In the genomic region with DNA sequence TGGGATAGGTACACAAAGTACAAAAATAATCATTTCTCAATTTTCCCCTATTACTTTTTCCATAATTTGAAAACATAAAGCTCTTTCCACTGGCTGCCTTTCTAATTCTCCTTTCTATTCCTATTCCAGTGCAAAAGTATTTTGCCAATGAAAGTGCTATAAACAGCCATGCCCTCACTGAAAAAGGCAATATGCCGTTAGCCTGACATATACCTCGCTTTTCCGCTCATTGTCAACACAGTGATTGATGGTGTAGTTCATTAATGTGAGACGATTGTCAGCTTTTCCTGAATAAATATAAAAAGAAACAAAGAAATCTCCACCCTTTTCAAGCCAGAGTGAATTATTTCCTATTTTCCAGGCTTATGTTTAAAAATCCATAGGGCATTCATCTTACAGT, we compare ENCODE assay signal across 21 cellular contexts.
"Had no signal": no experiment of that assay in that cellular context is flagged by ENCODE, and none has a peak within 500 bp of the region (broad histone marks: within the 10 kb centered on the region; RNA-seq: fewer than 3 reads in every experiment).

No MANE protein-coding gene starts in this region.

- H3K9me3 Mint-ChIP-seq: activated B cell treated with CpG ODN at 0.5 μM for 24 hours; dendritic cell treated with granulocyte-macrophage colony-stimulating factor and Interleukin-4, amounts not matched to agents 40 ng/mL and 50 ng/mL, for 4 days; endodermal cell; naive thymus-derived CD8-positive, alpha-beta T cell had no signal

- ATAC-seq: activated CD8-positive, alpha-beta T cell treated with anti-CD3 and anti-CD28 coated beads, Interleukin-2, amount 10 ng/mL, durations not matched to agents 7 days and 5 days; naive thymus-derived CD8-positive, alpha-beta T cell; stimulated activated naive CD8-positive, alpha-beta T cell treated with anti-CD3 and anti-CD28 coated beads, Interleukin-15, Interleukin-2, amounts not matched to agents 100 U/mL and 50 U/mL, for 24 hours; upper lobe of right lung had no signal

- H3K9me3 ChIP-seq: upper lobe of right lung had no signal

- H3K27me3 ChIP-seq: brain microvascular endothelial cell, upper lobe of right lung had no signal

- DNase-seq: activated B cell treated with CpG ODN at 0.5 μM for 24 hours; activated CD4-positive, alpha-beta T cell treated with anti-CD3 and anti-CD28 coated beads for 48 hours; activated CD8-positive, alpha-beta memory T cell treated with anti-CD3 and anti-CD28 coated beads, Interleukin-2, amount 50 U/mL, for 4 hours; activated CD8-positive, alpha-beta T cell treated with anti-CD3 and anti-CD28 coated beads, Interleukin-2, amount 10 ng/mL, durations not matched to agents 7 days and 5 days; activated gamma-delta T cell treated with Interleukin-2 at 50 U/mL for 16 hours; brain microvascular endothelial cell; endodermal cell; erythroblast; hypothalamus; kidney; left ventricle myocardium superior; mesenchymal stem cell; naive thymus-derived CD8-positive, alpha-beta T cell; small intestine; stimulated activated CD4-positive, alpha-beta T cell treated with anti-CD3 and anti-CD28 coated beads, Interleukin-4, amount 100 ng/mL, for 4 hours; stimulated activated CD8-positive, alpha-beta memory T cell treated with anti-CD3 and anti-CD28 coated beads, Interleukin-4, amount 100 ng/mL, for 48 hours; stimulated activated naive CD8-positive, alpha-beta T cell treated with anti-CD3 and anti-CD28 coated beads, Interleukin-15, Interleukin-2, amounts not matched to agents 100 U/mL and 50 U/mL, for 24 hours; T-helper 2 cell; upper lobe of right lung had no signal

- H3K4me3 ChIP-seq: upper lobe of right lung had no signal

- H3K4me3 Mint-ChIP-seq: activated CD8-positive, alpha-beta T cell treated with anti-CD3 and anti-CD28 coated beads, Interleukin-2, amount 10 ng/mL, durations not matched to agents 7 days and 5 days; activated naive CD8-positive, alpha-beta T cell; dendritic cell treated with granulocyte-macrophage colony-stimulating factor and Interleukin-4, amounts not matched to agents 40 ng/mL and 50 ng/mL, for 4 days; endodermal cell; naive thymus-derived CD8-positive, alpha-beta T cell had no signal

- H3K27me3 Mint-ChIP-seq: activated B cell treated with CpG ODN at 0.5 μM for 24 hours had no signal

- H3K27ac ChIP-seq: brain microvascular endothelial cell, upper lobe of right lung had no signal

- H3K36me3 Mint-ChIP-seq: activated naive CD8-positive, alpha-beta T cell; naive thymus-derived CD8-positive, alpha-beta T cell had no signal

- H3K27ac Mint-ChIP-seq: activated CD8-positive, alpha-beta T cell treated with anti-CD3 and anti-CD28 coated beads, Interleukin-2, amount 10 ng/mL, durations not matched to agents 7 days and 5 days; activated naive CD8-positive, alpha-beta T cell; dendritic cell treated with granulocyte-macrophage colony-stimulating factor and Interleukin-4, amounts not matched to agents 40 ng/mL and 50 ng/mL, for 4 days; endodermal cell; naive thymus-derived CD8-positive, alpha-beta T cell had no signal

- H3K36me3 ChIP-seq: brain microvascular endothelial cell, upper lobe of right lung had no signal
